ENCODE assay signal across 20 cellular contexts in genomic region chr15:95868970-95869369, GRCh38.
"Had no signal": no experiment of that assay in that cellular context is flagged by ENCODE, and none has a peak within 500 bp of the region (broad histone marks: within the 10 kb centered on the region; RNA-seq: fewer than 3 reads in every experiment).

No MANE protein-coding gene starts in this region.

- H3K4me3 Mint-ChIP-seq: activated T-cell treated with anti-CD3 and anti-CD28 coated beads, Interleukin-2, amount 50 U/mL, for 24 hours; WTC11 had no signal

- H3K27me3 Mint-ChIP-seq: activated T-cell treated with anti-CD3 and anti-CD28 coated beads, Interleukin-2, amount 50 U/mL, for 24 hours; progenitor cell of endocrine pancreas had no signal

- H3K9me3 Mint-ChIP-seq: activated naive CD4-positive, alpha-beta T cell treated with anti-CD3 and anti-CD28 coated beads, Interleukin-2, amount 10 ng/mL, durations not matched to agents 7 days and 5 days; WTC11 had no signal

- ATAC-seq: gastroesophageal sphincter; heart right ventricle; left lobe of liver; naive thymus-derived CD4-positive, alpha-beta T cell; WTC11 had no signal

- H3K4me3 ChIP-seq: adrenal gland, dorsolateral prefrontal cortex, gastroesophageal sphincter, heart right ventricle, right atrium auricular region, vagina had no signal

- H3K27me3 ChIP-seq: adrenal gland, gastroesophageal sphincter, heart right ventricle, right atrium auricular region, tibial artery, vagina had no signal

- H3K36me3 ChIP-seq: adrenal gland, gastroesophageal sphincter, heart right ventricle, right atrium auricular region, tibial artery, vagina had no signal

- H3K4me1 ChIP-seq: adrenal gland, gastroesophageal sphincter, heart right ventricle, right atrium auricular region, vagina had no signal

- FAIRE-seq: islet of Langerhans, small intestine had no signal

- DNase-seq: activated CD4-positive, alpha-beta T cell treated with anti-CD3 and anti-CD28 coated beads for 48 hours; activated naive CD4-positive, alpha-beta T cell treated with anti-CD3 and anti-CD28 coated beads, Interleukin-2, amount 10 ng/mL, durations not matched to agents 7 days and 5 days; activated T-cell treated with anti-CD3 and anti-CD28 coated beads, Interleukin-2, amount 50 U/mL, for 24 hours; adrenal gland; dorsolateral prefrontal cortex; heart right ventricle; mammary epithelial cell; naive thymus-derived CD4-positive, alpha-beta T cell; occipital lobe; stimulated activated CD4-positive, alpha-beta T cell treated with anti-CD3 and anti-CD28 coated beads, Interleukin-4, amount 100 ng/mL, for 24 hours; stimulated activated naive CD4-positive, alpha-beta T cell; tibial artery had no signal

- H3K27ac ChIP-seq: adrenal gland, dorsolateral prefrontal cortex, gastroesophageal sphincter, heart right ventricle, right atrium auricular region, vagina had no signal

- H3K27ac Mint-ChIP-seq: activated T-cell treated with anti-CD3 and anti-CD28 coated beads, Interleukin-2, amount 50 U/mL, for 24 hours; progenitor cell of endocrine pancreas; WTC11 had no signal

- H3K36me3 Mint-ChIP-seq: WTC11 had no signal

- H3K9me3 ChIP-seq: adrenal gland, gastroesophageal sphincter, heart right ventricle, right atrium auricular region, tibial artery, vagina had no signal
